ENCODE assay signal across 8 cellular contexts in genomic region chrX:24242649-24243556, GRCh38.
A peak's percentile ranks its signal among the peaks of the same experiment; 100 is the strongest.
DNase-seq lines count a peak whose midpoint lies in the region; ATAC-seq, FAIRE-seq and TF ChIP-seq lines count a peak whose summit lies in the region.

No MANE protein-coding gene starts in this region.

- no peak for FAIRE-seq in D721Med (lab: Jason Lieb, UNC)

- H3K4me3 ChIP-seq in cardiac fibroblast (replicated peaks in 1 of 2; ENCODE audit: low read depth in 2 of 2, low read length in 2 of 2) (no peak overlapping the region), prostate gland (no peak overlapping the region), BE2C (ENCODE audit: low read depth, low read length) (no peak overlapping the region)

- TF ChIP-seq POLR2A in prostate gland (IDR thresholded peaks at IDR 0.05), result no peak

- H3K27me3 ChIP-seq in prostate gland (replicated peaks; ENCODE audit: insufficient read depth) (no peaks in the 10 kb centered on the region), BE2C (no peaks in the 10 kb centered on the region)

- H3K36me3 ChIP-seq in prostate gland, result no peaks in the 10 kb centered on the region
- H3K36me3 ChIP-seq in BE2C, result no peaks in the 10 kb centered on the region

- H3K9me3 ChIP-seq in prostate gland, result no peaks in the 10 kb centered on the region
- no peaks in the 10 kb centered on the region for H3K9me3 ChIP-seq in BE2C

- no peak overlapping the region for H3K27ac Mint-ChIP-seq in type B pancreatic cell

- H3K4me1 ChIP-seq in prostate gland (replicated peaks) (no peaks in the 10 kb centered on the region), BE2C (no peaks in the 10 kb centered on the region)

- peaks cover 7% of the 10 kb centered on the region for H3K27me3 Mint-ChIP-seq in type B pancreatic cell

- intact Hi-C loops in prostate gland (cut with DNase I), result loop anchor here (5.0 kb wide), 2 partner anchors 91 to 161 kb away; no protein-coding TSS in a partner anchor

- peak; percentile 76 for DNase-seq in CD1c-positive myeloid dendritic cell (ENCODE audit: extremely low spot score)
- DNase-seq in cardiac fibroblast (ENCODE audit: low read depth in 2 of 2), result peak; percentile 86 to 97
- DNase-seq in prostate gland (ENCODE audit: low spot score), result peak; percentile 4
- DNase-seq in type B pancreatic cell (ENCODE audit: extremely low spot score, unreplicated experiment), result no peak
- DNase-seq in BE2C, result no peak
- DNase-seq in D721Med (ENCODE audit: insufficient read length, low spot score), result no peak

- 45% methylated on average over 13 of the region's 13 CpGs for WGBS in prostate gland

- TF ChIP-seq CTCF in cardiac fibroblast (IDR thresholded peaks at IDR 0.05; ENCODE audit: low read depth, low read length) (no peak), prostate gland (IDR thresholded peaks at IDR 0.05) (no peak), type B pancreatic cell (conservative IDR thresholded peaks at IDR 0.05) (no peak), BE2C (IDR thresholded peaks at IDR 0.05; ENCODE audit: low read depth, low read length) (no peak), D721Med (IDR thresholded peaks at IDR 0.05; ENCODE audit: insufficient read depth, missing control alignments) (no peak)

- no peaks in the 10 kb centered on the region for H3K36me3 Mint-ChIP-seq in type B pancreatic cell

- H3K4me3 Mint-ChIP-seq in type B pancreatic cell, result no peak overlapping the region

- H3K4me1 Mint-ChIP-seq in type B pancreatic cell (ENCODE audit: unreplicated experiment), result peaks cover 22% of the 10 kb centered on the region

- H3K9me3 Mint-ChIP-seq in type B pancreatic cell, result no peaks in the 10 kb centered on the region

- H3K27ac ChIP-seq in prostate gland, result no peak overlapping the region

- peak; percentile 92 for ATAC-seq in GM19467 (IDR thresholded peaks at IDR 0.05; ENCODE audit: unreplicated experiment)
- peak; percentile 88 for ATAC-seq in HG03442 (IDR thresholded peaks at IDR 0.05; ENCODE audit: unreplicated experiment)

Comparison
In these comparisons a context has a peak if more than half of its experiments do, and no peak if none do; other contexts are left out.
1. DNase-seq: peak in CD1c-positive myeloid dendritic cell (single experiment), cardiac fibroblast (2 of 2) and prostate gland (single experiment); none in type B pancreatic cell (single experiment), BE2C (single experiment) and D721Med (single experiment).